Comparison of ENCODE assay signal across 9 cellular contexts in genomic region chr16:30067584-30067916, GRCh38. TPM values are rescaled to one million over a fixed set of nuclear protein-coding genes. Genes with fewer than 3 reads are reported as not detected.
A peak's percentile ranks its signal among the peaks of the same experiment; 100 is the strongest.
DNase-seq lines count a peak whose midpoint lies in the region; ATAC-seq and TF ChIP-seq lines count a peak whose summit lies in the region.
"Had no signal": no experiment of that assay in that cellular context is flagged by ENCODE, and none has a peak within 500 bp of the region (broad histone marks: within the 10 kb centered on the region; RNA-seq: fewer than 3 reads in every experiment).

No MANE protein-coding gene starts in this region.

- H3K27me3 Mint-ChIP-seq in WTC11 (ENCODE audit: low read depth) = no peaks in the 10 kb centered on the region

- peaks cover 56% of the 10 kb centered on the region for H3K36me3 Mint-ChIP-seq in WTC11

- peaks cover 50% of the 10 kb centered on the region for H3K79me2 ChIP-seq in fibroblast of lung (ENCODE audit: control insufficient read depth, insufficient read depth, low read length)

- H3K27me3 ChIP-seq in HAP-1 (ENCODE audit: low read depth) (no peaks in the 10 kb centered on the region), fibroblast of lung (ENCODE audit: control insufficient read depth, insufficient read depth, low read length) (no peaks in the 10 kb centered on the region), skeletal muscle satellite cell (ENCODE audit: control insufficient read depth, insufficient read depth, low read length) (no peaks in the 10 kb centered on the region)

- H3K27ac ChIP-seq in fibroblast of lung (ENCODE audit: insufficient read depth, low read length) = peak overlapping the region; percentile 99

- H3K4me3 Mint-ChIP-seq in WTC11 = peak overlapping the region; percentile 96

- no peak for DNase-seq in HAP-1 (ENCODE audit: low spot score in 2 of 2)
- no peak for DNase-seq in WTC11 (ENCODE audit: low spot score)
- no peak for DNase-seq in fibroblast of lung (ENCODE audit: low read depth in 2 of 2)
- no peak for DNase-seq in AML-193 (lab: John Stamatoyannopoulos, UW)
- DNase-seq in HK-2 (ENCODE audit: unreplicated experiment) = no peak
- DNase-seq in kidney tubule cell (ENCODE audit: low spot score) = no peak
- DNase-seq: activated CD4-positive, CD25-positive, alpha-beta regulatory T cell treated with anti-CD3 and anti-CD28 coated beads, Interleukin-2, amount 50 U/mL, for 72 hours had no signal

- CTCF ChIA-PET in WTC11 (lab: Charles Lee) = interaction anchor here (4.8 kb wide), 1 partner anchor 25 kb away, joined by 67 read pairs; the partner anchor contains the start of gene TBX6

- no peak overlapping the region for H2AFZ ChIP-seq in fibroblast of lung (ENCODE audit: low read length)

- peak overlapping the region; percentile 50 for H3K27ac Mint-ChIP-seq in WTC11

- H3K4me1 Mint-ChIP-seq in WTC11 = peaks cover 27% of the 10 kb centered on the region

- TF ChIP-seq CTCF in WTC11 (IDR thresholded peaks at IDR 0.05) = no peak
- TF ChIP-seq CTCF in fibroblast of lung (conservative IDR thresholded peaks at IDR 0.05 in 1 of 2, IDR thresholded peaks at IDR 0.05 in 1 of 2; ENCODE audit: low read depth in 1 of 2, low read length in 2 of 2) = no peak

- H3K4me3 ChIP-seq in HAP-1 = peak overlapping the region; percentile 95
- peak overlapping the region; percentile 80 to 97 (median 92) for H3K4me3 ChIP-seq in fibroblast of lung (replicated peaks in 1 of 4; ENCODE audit: control extremely low read depth in 1 of 4, insufficient read depth in 1 of 4, low read depth in 3 of 4, low read length in 4 of 4)
- peak overlapping the region; percentile 93 for H3K4me3 ChIP-seq in skeletal muscle satellite cell (ENCODE audit: low read length)

- H4K20me1 ChIP-seq in fibroblast of lung (ENCODE audit: control insufficient read depth, extremely low read depth, insufficient read depth, low read length) = no peaks in the 10 kb centered on the region

- peaks cover 69% of the 10 kb centered on the region for H3K36me3 ChIP-seq in HAP-1 (replicated peaks)
- peaks cover 36% of the 10 kb centered on the region for H3K36me3 ChIP-seq in fibroblast of lung (ENCODE audit: control insufficient read depth, insufficient read depth, low read length)
- peaks cover 67% of the 10 kb centered on the region for H3K36me3 ChIP-seq in skeletal muscle satellite cell (ENCODE audit: insufficient read depth, low read length)

- H3K9me3 Mint-ChIP-seq in WTC11 = no peaks in the 10 kb centered on the region

- peak overlapping the region; percentile 90 for H3K4me2 ChIP-seq in fibroblast of lung (ENCODE audit: extremely low read depth, insufficient read depth, low read length)
- peak overlapping the region; percentile 99 for H3K4me2 ChIP-seq in skeletal muscle satellite cell (ENCODE audit: low read length)

- peaks cover 24% of the 10 kb centered on the region for H3K4me1 ChIP-seq in HAP-1
- peaks cover 34% of the 10 kb centered on the region for H3K4me1 ChIP-seq in fibroblast of lung (ENCODE audit: control insufficient read depth, extremely low read depth, insufficient read depth, low read length)
- H3K4me1 ChIP-seq in skeletal muscle satellite cell (ENCODE audit: control insufficient read depth, insufficient read depth, low read length) = peaks cover 50% of the 10 kb centered on the region

- ATAC-seq in WTC11 = no peak
- no peak for ATAC-seq in activated CD4-positive, CD25-positive, alpha-beta regulatory T cell treated with anti-CD3 and anti-CD28 coated beads, Interleukin-2, amount 50 U/mL, for 24 hours

- H3K9ac ChIP-seq in fibroblast of lung (ENCODE audit: insufficient read depth, low read length) (peak overlapping the region; percentile 4), skeletal muscle satellite cell (ENCODE audit: low read depth, low read length) (peak overlapping the region; percentile 94)

- in situ Hi-C loops in HAP-1 (cut with MboI; ENCODE audit: low sequenced_read_pairs) = no loop called here

- H3K9me3 ChIP-seq in HAP-1 (no peaks in the 10 kb centered on the region), fibroblast of lung (ENCODE audit: control insufficient read depth, insufficient read depth, low read depth, low read length) (no peaks in the 10 kb centered on the region), skeletal muscle satellite cell (replicated peaks; ENCODE audit: low read length) (no peaks in the 10 kb centered on the region)

- POLR2A ChIA-PET in WTC11 (lab: Charles Lee) = no interaction called here

TF ChIP-seq in WTC11, 78 proteins besides CTCF, POLR2A, EP300 and RAD21 (continues in another document):
- TF ChIP-seq FOXP4 (CRISPR knock-in tag; IDR thresholded peaks at IDR 0.05) = no peak
- TF ChIP-seq SOX15 (CRISPR knock-in tag; IDR thresholded peaks at IDR 0.05) = no peak
- no peak for TF ChIP-seq E2F4 (CRISPR knock-in tag; IDR thresholded peaks at IDR 0.05; ENCODE audit: borderline replicate concordance, low read depth)
- no peak for TF ChIP-seq FOXP1 (CRISPR knock-in tag; IDR thresholded peaks at IDR 0.05; ENCODE audit: borderline replicate concordance)
- no peak for TF ChIP-seq SMAD3 (CRISPR knock-in tag; IDR thresholded peaks at IDR 0.05; ENCODE audit: borderline replicate concordance)
- no peak for TF ChIP-seq CREB1 (CRISPR knock-in tag; IDR thresholded peaks at IDR 0.05)
- no peak for TF ChIP-seq ATF3 (CRISPR knock-in tag; conservative IDR thresholded peaks at IDR 0.05)

RNA-seq across cellular contexts. Expression of gene ALDOA, which starts 2.0 kb away (rescaled TPM):
- total RNA-seq in WTC11 (2021) = 1,537 to 1,958 TPM (median 1,913 TPM) in 3 replicates
- total RNA-seq in fibroblast of lung = 461 and 474 TPM in 2 replicates
- 1,015 and 1,066 TPM in 2 replicates for polyA plus RNA-seq in fibroblast of lung
- polyA plus RNA-seq in fibroblast of lung (2012) = 1,704 and 1,856 TPM in 2 replicates
- polyA minus RNA-seq in fibroblast of lung (ENCODE audit: low replicate concordance) = 3,082 and 4,109 TPM in 2 replicates
- total RNA-seq in skeletal muscle satellite cell (2012; rRNA removed) = 1,251 and 1,685 TPM in 2 replicates

RNA-seq across cellular contexts. Expression of gene PPP4C, which starts 8.2 kb away (rescaled TPM):
- total RNA-seq in WTC11 (2021) = 159 to 164 TPM (median 161 TPM) in 3 replicates
- total RNA-seq in fibroblast of lung = 134 and 147 TPM in 2 replicates
- 116 and 161 TPM in 2 replicates for polyA plus RNA-seq in fibroblast of lung
- polyA plus RNA-seq in fibroblast of lung (2012) = 110 and 164 TPM in 2 replicates
- 526 and 648 TPM in 2 replicates for polyA minus RNA-seq in fibroblast of lung (ENCODE audit: low replicate concordance)
- 190 and 200 TPM in 2 replicates for total RNA-seq in skeletal muscle satellite cell (2012; rRNA removed)

RNA-seq across cellular contexts. Expression of gene TBX6, which starts 24.2 kb away (rescaled TPM):
- 5.1 to 7.6 TPM (median 6.6 TPM) in 3 replicates for total RNA-seq in WTC11 (2021)
- 0.26 and 0.33 TPM in 2 replicates for total RNA-seq in fibroblast of lung
- polyA plus RNA-seq in fibroblast of lung = not detected in 2 replicates
- polyA plus RNA-seq in fibroblast of lung (2012) = 0.06 and 0.12 TPM in 2 replicates
- not detected in 2 replicates for polyA minus RNA-seq in fibroblast of lung (ENCODE audit: low replicate concordance)
- total RNA-seq in skeletal muscle satellite cell (2012; rRNA removed) = under 0.01 TPM in 1 of 2 replicates, not detected in the other

RNA-seq across cellular contexts. Expression of gene YPEL3, which starts 28.5 kb away (rescaled TPM):
- total RNA-seq in WTC11 (2021) (43.7 to 52.7 TPM (median 51.7 TPM) in 3 replicates), fibroblast of lung (16.0 and 19.5 TPM in 2 replicates)
- 11.9 and 21.4 TPM in 2 replicates for polyA plus RNA-seq in fibroblast of lung
- 30.6 and 50.4 TPM in 2 replicates for polyA plus RNA-seq in fibroblast of lung (2012)
- polyA minus RNA-seq in fibroblast of lung (ENCODE audit: low replicate concordance) = 14.5 and 48.2 TPM in 2 replicates
- total RNA-seq in skeletal muscle satellite cell (2012; rRNA removed) = 2.8 and 3.7 TPM in 2 replicates

RNA-seq across cellular contexts. Expression of gene TLCD3B, which starts 36.5 kb away (rescaled TPM):
- total RNA-seq in WTC11 (2021) = 28.1 to 30.3 TPM (median 30.2 TPM) in 3 replicates
- not detected in 2 replicates for total RNA-seq in fibroblast of lung
- 0.11 TPM in 1 of 2 replicates, not detected in the other for polyA plus RNA-seq in fibroblast of lung
- polyA plus RNA-seq in fibroblast of lung (2012) = 0.12 TPM in 1 of 2 replicates, not detected in the other
- not detected in 2 replicates for polyA minus RNA-seq in fibroblast of lung (ENCODE audit: low replicate concordance)
- total RNA-seq in skeletal muscle satellite cell (2012; rRNA removed) = 0.66 TPM in 1 of 2 replicates, not detected in the other
